ENCODE assay signal across 10 cellular contexts in the genomic region with DNA sequence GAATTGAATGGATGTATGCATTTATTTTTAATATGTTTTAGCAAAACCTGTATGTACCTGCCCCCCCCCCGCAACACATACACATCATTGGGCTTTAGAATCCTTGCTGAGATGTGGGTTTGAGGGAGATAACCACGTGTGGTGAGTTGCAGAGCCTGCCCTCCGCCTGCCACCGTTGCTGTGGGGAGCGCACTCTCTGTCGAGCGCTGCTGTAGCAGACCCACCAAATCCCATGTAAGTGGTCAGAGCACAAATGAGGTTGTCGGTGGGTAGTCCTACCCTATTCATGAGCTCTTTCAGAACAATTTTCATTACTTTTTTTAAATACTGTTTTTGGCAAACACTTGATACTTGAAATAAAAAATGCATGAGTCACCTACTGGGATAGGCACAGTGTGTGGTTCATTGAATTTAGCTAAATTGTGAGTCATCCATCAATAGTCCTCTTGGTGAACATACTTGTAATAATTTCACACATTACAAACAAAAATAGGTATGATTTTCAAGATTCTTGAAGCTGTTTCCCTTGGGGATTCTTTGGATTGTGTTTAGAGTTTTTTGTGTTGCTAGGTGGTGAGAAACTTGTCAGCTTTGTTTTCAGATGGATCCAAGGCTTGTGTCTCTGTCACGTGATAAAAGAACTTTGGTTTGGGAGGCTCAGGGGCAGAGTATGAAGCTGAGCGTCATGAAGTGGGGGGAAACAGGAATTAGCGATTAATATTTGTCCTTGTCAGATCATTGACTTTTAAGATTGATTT.
A peak's percentile ranks its signal among the peaks of the same experiment; 100 is the strongest.
DNase-seq lines count a peak whose midpoint lies in the region; ATAC-seq and TF ChIP-seq lines count a peak whose summit lies in the region.
"Had no signal": no experiment of that assay in that cellular context is flagged by ENCODE, and none has a peak within 500 bp of the region (broad histone marks: within the 10 kb centered on the region; RNA-seq: fewer than 3 reads in every experiment).

No MANE protein-coding gene starts in this region.

- peaks cover 6 to 13% of the 10 kb centered on the region in 2 donors for H3K27me3 Mint-ChIP-seq in effector memory CD8-positive, alpha-beta T cell

- H3K27ac Mint-ChIP-seq in effector memory CD8-positive, alpha-beta T cell: no peak overlapping the region
- H3K27ac Mint-ChIP-seq: activated T-helper 2 cell treated with anti-CD3 and anti-CD28 coated beads, Interferon-gamma antibody, Interleukin-2, Interleukin-4, amounts not matched to agents 10 μg/mL and 5 μg/mL and 100 μg/mL, durations not matched to agents 14 hours and 24 hours and 36 hours had no signal

- TF ChIP-seq CTCF in right lobe of liver (IDR thresholded peaks at IDR 0.05): no peak

- no peaks in the 10 kb centered on the region for H3K36me3 ChIP-seq in right lobe of liver
- H3K36me3 ChIP-seq: gastrocnemius medialis had no signal

- ATAC-seq in HG02678 (IDR thresholded peaks at IDR 0.05; ENCODE audit: unreplicated experiment) (peak; percentile 2), right lobe of liver (peak; percentile 62 to 67 (median 66)), GM19467 (IDR thresholded peaks at IDR 0.05; ENCODE audit: unreplicated experiment) (no peak)
- ATAC-seq in effector memory CD8-positive, alpha-beta T cell (replicated peaks): no peak
- ATAC-seq: gastrocnemius medialis had no signal

- H3K9me3 ChIP-seq in right lobe of liver: no peaks in the 10 kb centered on the region
- H3K9me3 ChIP-seq: gastrocnemius medialis had no signal

- in situ Hi-C loops in Caki2 (cut with HindIII; ENCODE audit: low pct_unique_long_range_greater_than_20kb, low sequenced_read_pairs): no loop called here

- no peaks in the 10 kb centered on the region for H3K36me3 Mint-ChIP-seq in effector memory CD8-positive, alpha-beta T cell (ENCODE audit: insufficient read depth)

- H3K4me3 ChIP-seq in right lobe of liver: no peak overlapping the region
- H3K4me3 ChIP-seq: gastrocnemius medialis had no signal

- TF ChIP-seq POLR2A in right lobe of liver (IDR thresholded peaks at IDR 0.05): no peak

- H3K27me3 ChIP-seq in right lobe of liver: no peaks in the 10 kb centered on the region
- H3K27me3 ChIP-seq: gastrocnemius medialis had no signal

- no peaks in the 10 kb centered on the region for H3K4me1 Mint-ChIP-seq in effector memory CD8-positive, alpha-beta T cell (ENCODE audit: low read depth in 2 of 2)

- intact Hi-C loops in right lobe of liver (cut with DNase I): no loop called here

- 45% methylated on average over 10 of the region's 11 CpGs for WGBS in right lobe of liver (ENCODE audit: insufficient coverage, low coverage, low lambda C conversion rate, missing lambda C conversion rate)

- no peak overlapping the region for H3K4me3 Mint-ChIP-seq in effector memory CD8-positive, alpha-beta T cell

- peak; percentile 40 for DNase-seq in Caki2 (ENCODE audit: low read depth)
- peak; percentile 30 for DNase-seq in SW480 (ENCODE audit: low spot score)
- DNase-seq in right lobe of liver: no peak
- no peak for DNase-seq in NCI-H1048 (lab: John Stamatoyannopoulos, UW)
- no peak for DNase-seq in DMS 273 (lab: John Stamatoyannopoulos, UW; ENCODE audit: unreplicated experiment)
- no peak for DNase-seq in effector memory CD8-positive, alpha-beta T cell
- DNase-seq: gastrocnemius medialis had no signal

- no peaks in the 10 kb centered on the region for H3K9me3 Mint-ChIP-seq in effector memory CD8-positive, alpha-beta T cell
- H3K9me3 Mint-ChIP-seq: activated T-helper 2 cell treated with anti-CD3 and anti-CD28 coated beads, Interferon-gamma antibody, Interleukin-2, Interleukin-4, amounts not matched to agents 10 μg/mL and 5 μg/mL and 100 μg/mL, durations not matched to agents 14 hours and 24 hours and 36 hours had no signal

- H3K27ac ChIP-seq in right lobe of liver: peak overlapping the region in 1 of 3 donors; percentile 19
- H3K27ac ChIP-seq: gastrocnemius medialis had no signal

- peaks cover 0 to 15% (median 3%) of the 10 kb centered on the region in 4 donors for H3K4me1 ChIP-seq in right lobe of liver
- H3K4me1 ChIP-seq: gastrocnemius medialis had no signal

Comparison
In these comparisons a context has a peak if more than half of its experiments do, and no peak if none do; other contexts are left out.
1. DNase-seq: peak in Caki2 (single experiment) and SW480 (single experiment); none in right lobe of liver (0 of 3), NCI-H1048 (single experiment), DMS 273 (single experiment) and effector memory CD8-positive, alpha-beta T cell (0 of 3).
2. ATAC-seq: peak in HG02678 (single experiment) and right lobe of liver (4 of 4); none in GM19467 (single experiment) and effector memory CD8-positive, alpha-beta T cell (single experiment).